In the genomic region with DNA sequence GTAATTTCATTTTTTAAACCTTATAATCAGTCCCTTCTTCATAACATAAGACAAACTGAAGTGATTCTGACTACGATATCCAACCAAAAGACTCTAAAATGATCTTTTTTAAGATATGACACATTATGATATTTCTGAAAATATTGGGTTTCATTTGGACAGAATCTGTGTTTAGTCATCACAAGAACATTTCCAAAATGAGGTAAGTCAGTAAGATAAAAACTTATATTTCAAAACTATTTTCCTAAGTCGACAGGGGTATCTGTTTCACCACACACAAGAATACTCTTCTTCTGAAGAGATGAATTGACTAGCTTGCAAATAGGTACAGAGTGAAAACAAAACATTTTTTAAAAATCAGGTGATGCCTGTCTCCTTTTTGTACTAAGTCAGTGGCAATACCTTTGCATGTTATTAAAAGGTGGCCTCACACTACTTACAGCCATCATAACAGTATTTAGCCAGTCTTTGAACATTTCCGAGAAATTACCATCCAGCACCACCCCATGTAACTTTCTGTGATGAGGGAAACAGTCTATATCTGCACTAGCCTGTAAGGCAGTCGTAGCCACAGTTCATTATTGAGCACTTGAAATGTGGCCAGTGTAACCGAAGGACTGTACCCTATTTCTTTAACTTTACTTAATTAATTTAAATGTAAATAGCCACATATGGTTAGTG, we compare ENCODE assay signal across 15 cellular contexts. TPM values are rescaled to one million over a fixed set of nuclear protein-coding genes. Genes with fewer than 3 reads are reported as not detected.
DNase-seq lines count a peak whose midpoint lies in the region; ATAC-seq and TF ChIP-seq lines count a peak whose summit lies in the region.
"Had no signal": no experiment of that assay in that cellular context is flagged by ENCODE, and none has a peak within 500 bp of the region (broad histone marks: within the 10 kb centered on the region; RNA-seq: fewer than 3 reads in every experiment).

No MANE protein-coding gene starts in this region.

- POLR2A ChIA-PET in T-cell (lab: Charles Lee): no interaction called here

- intact Hi-C loops in dorsolateral prefrontal cortex (cut with DNase I): no loop called here

- H3K27me3 Mint-ChIP-seq in T-cell: no peaks in the 10 kb centered on the region
- no peaks in the 10 kb centered on the region for H3K27me3 Mint-ChIP-seq in chondrocyte (ENCODE audit: low read depth)
- H3K27me3 Mint-ChIP-seq in osteocyte (ENCODE audit: unreplicated experiment): no peaks in the 10 kb centered on the region
- H3K27me3 Mint-ChIP-seq: activated naive CD8-positive, alpha-beta T cell treated with anti-CD3 and anti-CD28 coated beads, Interleukin-2, amount 10 ng/mL, durations not matched to agents 7 days and 5 days; memory B cell had no signal

- H3K36me3 Mint-ChIP-seq in T-cell (peaks cover 40% of the 10 kb centered on the region), chondrocyte (ENCODE audit: low read depth) (peaks cover 6% of the 10 kb centered on the region), osteocyte (ENCODE audit: unreplicated experiment) (peaks cover 14% of the 10 kb centered on the region)

- no peaks in the 10 kb centered on the region for H3K27me3 ChIP-seq in dorsolateral prefrontal cortex

- no peak for TF ChIP-seq CTCF in chondrocyte (IDR thresholded peaks at IDR 0.05)
- no peak for TF ChIP-seq CTCF in osteocyte (IDR thresholded peaks at IDR 0.05)
- no peak for TF ChIP-seq CTCF in dorsolateral prefrontal cortex (IDR thresholded peaks at IDR 0.05 in 54 of 56, conservative IDR thresholded peaks at IDR 0.05 in 2 of 56; ENCODE audit: low read depth in 1 of 56, partially characterized antibody in 56 of 56)

- DNase-seq in GM03348 (ENCODE audit: low spot score) (peak; percentile 25), T-cell (no peak), chondrocyte (ENCODE audit: low spot score) (no peak), osteocyte (ENCODE audit: extremely low spot score, unreplicated experiment) (no peak), dorsolateral prefrontal cortex (no peak)
- DNase-seq: activated CD4-positive, alpha-beta T cell treated with anti-CD3 and anti-CD28 coated beads, Interleukin-2, amount 50 U/mL, for 4 hours; activated naive CD8-positive, alpha-beta T cell treated with anti-CD3 and anti-CD28 coated beads, Interleukin-2, amount 10 ng/mL, durations not matched to agents 7 days and 5 days; NCI-H1105; NCI-H2227 treated with DMSO at 0.1 percent for 48 hours; Right ventricle myocardium superior had no signal

- H3K27ac ChIP-seq in dorsolateral prefrontal cortex: peak overlapping the region in 2 of 59 donors; percentile 0 to 12

- no peak overlapping the region for H3K4me3 ChIP-seq in dorsolateral prefrontal cortex
- H3K4me3 ChIP-seq: skin epidermis had no signal

- H3K27ac Mint-ChIP-seq in T-cell (peak overlapping the region; percentile 0 to 29), chondrocyte (ENCODE audit: unreplicated experiment) (peak overlapping the region; percentile 65), osteocyte (ENCODE audit: unreplicated experiment) (peak overlapping the region; percentile 43)
- H3K27ac Mint-ChIP-seq: activated naive CD8-positive, alpha-beta T cell treated with anti-CD3 and anti-CD28 coated beads, Interleukin-2, amount 10 ng/mL, durations not matched to agents 7 days and 5 days; memory B cell had no signal

- CTCF ChIA-PET in T-cell (lab: Charles Lee): no interaction called here

- H3K4me1 Mint-ChIP-seq in T-cell (peaks cover 30 to 52% (median 35%) of the 10 kb centered on the region in 3 donors), chondrocyte (ENCODE audit: low read depth) (peaks cover 55% of the 10 kb centered on the region), osteocyte (ENCODE audit: unreplicated experiment) (peaks cover 40% of the 10 kb centered on the region)

- H3K4me3 Mint-ChIP-seq in T-cell: peak overlapping the region in 1 of 3 donors; percentile 42
- peak overlapping the region; percentile 4 for H3K4me3 Mint-ChIP-seq in chondrocyte (ENCODE audit: unreplicated experiment)
- H3K4me3 Mint-ChIP-seq in osteocyte (ENCODE audit: unreplicated experiment): no peak overlapping the region
- H3K4me3 Mint-ChIP-seq: CD14-positive monocyte, memory B cell had no signal

- peak in 2 of 4 experiments; percentile 12 to 20 for ATAC-seq in T-cell (replicated peaks in 1 of 4)
- ATAC-seq in GM21447 (IDR thresholded peaks at IDR 0.05; ENCODE audit: unreplicated experiment): no peak
- ATAC-seq in GM21515 (IDR thresholded peaks at IDR 0.05; ENCODE audit: unreplicated experiment): no peak

- no peaks in the 10 kb centered on the region for H3K9me3 Mint-ChIP-seq in T-cell
- H3K9me3 Mint-ChIP-seq in chondrocyte (ENCODE audit: low read depth): peaks cover 8% of the 10 kb centered on the region
- peaks cover 5% of the 10 kb centered on the region for H3K9me3 Mint-ChIP-seq in osteocyte (ENCODE audit: unreplicated experiment)
- H3K9me3 Mint-ChIP-seq: memory B cell had no signal

RNA-seq across cellular contexts. Expression of gene STK39, which starts 13.5 kb away (rescaled TPM):
- total RNA-seq in T-cell (10 to 100 TPM; 15.4 to 25.8 (median 21.0) TPM), chondrocyte (31.9 to 34.8 TPM (median 34.3 TPM) in 3 replicates), osteocyte (26.9 and 27.8 TPM in 2 replicates), dorsolateral prefrontal cortex (10 to 100 TPM; 43.5 to 93.5 (median 63.2) TPM)

Comparison
In these comparisons a context has a peak if more than half of its experiments do, and no peak if none do; other contexts are left out.
1. H3K27ac Mint-ChIP-seq: peak in every context shown above with its lines; median percentile 65 in chondrocyte; 43 in osteocyte; 14 in T-cell.